ENCODE assay signal across 19 cellular contexts in genomic region chr6:118930680-118931079, GRCh38.
"Had no signal": no experiment of that assay in that cellular context is flagged by ENCODE, and none has a peak within 500 bp of the region (broad histone marks: within the 10 kb centered on the region; RNA-seq: fewer than 3 reads in every experiment).

No MANE protein-coding gene starts in this region.

- H3K9me3 ChIP-seq: neutrophil, transverse colon, vagina had no signal

- H3K4me3 ChIP-seq: skin epidermis, transverse colon, vagina had no signal

- H3K27ac ChIP-seq: neutrophil, skin epidermis, transverse colon, vagina had no signal

- DNase-seq: activated CD4-positive, alpha-beta T cell treated with anti-CD3 and anti-CD28 coated beads, Interleukin-2, amount 50 U/mL, for 1 hour; activated CD8-positive, alpha-beta memory T cell treated with anti-CD3 and anti-CD28 coated beads for 24 hours; activated gamma-delta T cell treated with Interleukin-2 at 50 U/mL for 16 hours; erythroblast; glutamatergic neuron; hypothalamus; kidney glomerular epithelial cell; left ventricle myocardium superior; natural killer cell; stimulated activated CD4-positive, alpha-beta T cell treated with anti-CD3 and anti-CD28 coated beads, Interleukin-4, amount 100 ng/mL, for 4 hours; stimulated activated CD8-positive, alpha-beta memory T cell treated with anti-CD3 and anti-CD28 coated beads, Interleukin-4, amount 100 ng/mL, for 48 hours; stimulated activated naive CD8-positive, alpha-beta T cell treated with anti-CD3 and anti-CD28 coated beads, Interleukin-15, Interleukin-2, amounts not matched to agents 100 U/mL and 50 U/mL, for 24 hours; T-helper 9 cell; transverse colon had no signal

- ATAC-seq: activated CD4-positive, CD25-positive, alpha-beta regulatory T cell treated with anti-CD3 and anti-CD28 coated beads, Interleukin-2, amount 50 U/mL, for 24 hours; left ventricle myocardium superior; natural killer cell; stimulated activated naive CD8-positive, alpha-beta T cell treated with anti-CD3 and anti-CD28 coated beads, Interleukin-15, Interleukin-2, amounts not matched to agents 100 U/mL and 50 U/mL, for 24 hours had no signal

- FAIRE-seq: bronchial epithelial cell had no signal

- H3K27me3 ChIP-seq: neutrophil, transverse colon, vagina had no signal
